Comparison of ENCODE assay signal across 9 cellular contexts in genomic region chr9:6788175-6789016, GRCh38. TPM values are rescaled to one million over a fixed set of nuclear protein-coding genes. Genes with fewer than 3 reads are reported as not detected.
DNase-seq lines count a peak whose midpoint lies in the region; ATAC-seq, FAIRE-seq and TF ChIP-seq lines count a peak whose summit lies in the region.
"Had no signal": no experiment of that assay in that cellular context is flagged by ENCODE, and none has a peak within 500 bp of the region (broad histone marks: within the 10 kb centered on the region; RNA-seq: fewer than 3 reads in every experiment).

No MANE protein-coding gene starts in this region.

- H3K9me3 Mint-ChIP-seq in activated naive CD4-positive, alpha-beta T cell treated with anti-CD3 and anti-CD28 coated beads, Interleukin-2, amount 50 U/mL, for 24 hours = no peaks in the 10 kb centered on the region
- H3K9me3 Mint-ChIP-seq in activated T-helper 1 cell treated with anti-CD3 and anti-CD28 coated beads, Interleukin-12 subunit alpha, Interleukin-12 subunit beta, Interleukin-2, Interleukin-4 antibody, amounts not matched to agents 30 ng/mL and 10 ng/mL and 1 ng/mL, durations not matched to agents 14 hours and 24 hours and 36 hours = no peaks in the 10 kb centered on the region

- peaks cover 54% of the 10 kb centered on the region for H3K4me1 Mint-ChIP-seq in activated naive CD4-positive, alpha-beta T cell treated with anti-CD3 and anti-CD28 coated beads, Interleukin-2, amount 50 U/mL, for 24 hours
- H3K4me1 Mint-ChIP-seq in activated T-helper 1 cell treated with anti-CD3 and anti-CD28 coated beads, Interleukin-12 subunit alpha, Interleukin-12 subunit beta, Interleukin-2, Interleukin-4 antibody, amounts not matched to agents 30 ng/mL and 10 ng/mL and 1 ng/mL, durations not matched to agents 14 hours and 24 hours and 36 hours (ENCODE audit: low read depth) = peaks cover 15% of the 10 kb centered on the region

- no peak overlapping the region for H3K4me3 Mint-ChIP-seq in activated naive CD4-positive, alpha-beta T cell treated with anti-CD3 and anti-CD28 coated beads, Interleukin-2, amount 50 U/mL, for 24 hours
- no peak overlapping the region for H3K4me3 Mint-ChIP-seq in activated T-helper 1 cell treated with anti-CD3 and anti-CD28 coated beads, Interleukin-12 subunit alpha, Interleukin-12 subunit beta, Interleukin-2, Interleukin-4 antibody, amounts not matched to agents 30 ng/mL and 10 ng/mL and 1 ng/mL, durations not matched to agents 14 hours and 24 hours and 36 hours

- no peak for TF ChIP-seq POLR2A in GM12891 (IDR thresholded peaks at IDR 0.05; ENCODE audit: low read depth, low read length)

- peaks cover 3% of the 10 kb centered on the region for H3K36me3 Mint-ChIP-seq in activated naive CD4-positive, alpha-beta T cell treated with anti-CD3 and anti-CD28 coated beads, Interleukin-2, amount 50 U/mL, for 24 hours
- peaks cover 8% of the 10 kb centered on the region for H3K36me3 Mint-ChIP-seq in activated T-helper 1 cell treated with anti-CD3 and anti-CD28 coated beads, Interleukin-12 subunit alpha, Interleukin-12 subunit beta, Interleukin-2, Interleukin-4 antibody, amounts not matched to agents 30 ng/mL and 10 ng/mL and 1 ng/mL, durations not matched to agents 14 hours and 24 hours and 36 hours (ENCODE audit: low read depth)

- H3K4me3 ChIP-seq in cardiac fibroblast (replicated peaks in 1 of 2; ENCODE audit: low read depth in 2 of 2, low read length in 2 of 2) = peak overlapping the region in 1 of 2 donors; percentile 27
- H3K4me3 ChIP-seq: BLaER1 had no signal

- DNase-seq in activated naive CD4-positive, alpha-beta T cell (lab: John Stamatoyannopoulos, UW) = no peak
- peak; percentile 51 to 71 for DNase-seq in cardiac fibroblast (ENCODE audit: low read depth in 2 of 2)
- DNase-seq in left colon = peak in 1 of 2 donors; percentile 24
- DNase-seq in ureter (ENCODE audit: low spot score) = peak; percentile 17
- no peak for DNase-seq in activated T-helper 1 cell treated with anti-CD3 and anti-CD28 coated beads, Interleukin-12 subunit alpha, Interleukin-12 subunit beta, Interleukin-2, Interleukin-4 antibody, amounts not matched to agents 30 ng/mL and 10 ng/mL and 1 ng/mL, durations not matched to agents 14 hours and 24 hours and 36 hours (ENCODE audit: low spot score)
- DNase-seq in GM12891 (ENCODE audit: insufficient read length, low spot score) = no peak

- peak; percentile 87 for ATAC-seq in left colon
- ATAC-seq in GM19463 (IDR thresholded peaks at IDR 0.05; ENCODE audit: unreplicated experiment) = no peak

- FAIRE-seq in GM12891 (lab: Jason Lieb, UNC) = no peak

- intact Hi-C loops in left colon (cut with DNase I, micrococcal nuclease) = no loop called here
- intact Hi-C loops in activated T-helper 1 cell treated with anti-CD3 and anti-CD28 coated beads, Interleukin-12 subunit alpha, Interleukin-12 subunit beta, Interleukin-2, Interleukin-4 antibody, amounts not matched to agents 30 ng/mL and 10 ng/mL and 1 ng/mL, durations not matched to agents 14 hours and 24 hours and 36 hours (cut with micrococcal nuclease) = no loop called here

- no peaks in the 10 kb centered on the region for H3K27me3 Mint-ChIP-seq in activated naive CD4-positive, alpha-beta T cell treated with anti-CD3 and anti-CD28 coated beads, Interleukin-2, amount 50 U/mL, for 24 hours
- no peaks in the 10 kb centered on the region for H3K27me3 Mint-ChIP-seq in activated T-helper 1 cell treated with anti-CD3 and anti-CD28 coated beads, Interleukin-12 subunit alpha, Interleukin-12 subunit beta, Interleukin-2, Interleukin-4 antibody, amounts not matched to agents 30 ng/mL and 10 ng/mL and 1 ng/mL, durations not matched to agents 14 hours and 24 hours and 36 hours (ENCODE audit: insufficient read depth)

- TF ChIP-seq CTCF in cardiac fibroblast (IDR thresholded peaks at IDR 0.05; ENCODE audit: low read depth, low read length) = no peak

- H3K27ac Mint-ChIP-seq in activated naive CD4-positive, alpha-beta T cell treated with anti-CD3 and anti-CD28 coated beads, Interleukin-2, amount 50 U/mL, for 24 hours = peak overlapping the region; percentile 12
- no peak overlapping the region for H3K27ac Mint-ChIP-seq in activated T-helper 1 cell treated with anti-CD3 and anti-CD28 coated beads, Interleukin-12 subunit alpha, Interleukin-12 subunit beta, Interleukin-2, Interleukin-4 antibody, amounts not matched to agents 30 ng/mL and 10 ng/mL and 1 ng/mL, durations not matched to agents 14 hours and 24 hours and 36 hours

TF ChIP-seq in GM12891, 5 proteins besides CTCF, POLR2A, EP300 and RAD21:
- TF ChIP-seq POLR2AphosphoS5 (IDR thresholded peaks at IDR 0.05; ENCODE audit: low read depth, low read length) (no peak), PAX5 (IDR thresholded peaks at IDR 0.05; ENCODE audit: insufficient read depth, low read length, severe bottlenecking) (no peak), TAF1 (IDR thresholded peaks at IDR 0.05; ENCODE audit: low read depth, low read length) (no peak), POU2F2 (IDR thresholded peaks at IDR 0.05; ENCODE audit: low read depth, low read length) (no peak), SPI1 (IDR thresholded peaks at IDR 0.05; ENCODE audit: low read depth, low read length) (no peak)

RNA-seq across cellular contexts. Expression of gene KDM4C, which starts 30.6 kb away (rescaled TPM):
- total RNA-seq in left colon (10 to 100 TPM; 42.3 to 55.6 TPM), ureter (76.8 TPM)
- total RNA-seq in activated T-helper 1 cell treated with anti-CD3 and anti-CD28 coated beads, Interleukin-12 subunit alpha, Interleukin-12 subunit beta, Interleukin-2, Interleukin-4 antibody, amounts not matched to agents 30 ng/mL and 10 ng/mL and 1 ng/mL, durations not matched to agents 14 hours and 24 hours and 36 hours = 35.9 and 41.4 TPM in 2 replicates
- polyA plus RNA-seq in GM12891 (2012; ENCODE audit: low read depth, missing spikeins) = 17.4 TPM

Comparison
In these comparisons a context has a peak if more than half of its experiments do, and no peak if none do; other contexts are left out.
1. DNase-seq: peak in cardiac fibroblast (2 of 2) and ureter (single experiment); none in activated naive CD4-positive, alpha-beta T cell (0 of 4), activated T-helper 1 cell treated with anti-CD3 and anti-CD28 coated beads, Interleukin-12 subunit alpha, Interleukin-12 subunit beta, Interleukin-2, Interleukin-4 antibody, amounts not matched to agents 30 ng/mL and 10 ng/mL and 1 ng/mL, durations not matched to agents 14 hours and 24 hours and 36 hours (single experiment) and GM12891 (single experiment).